16 cellular contexts compared by ENCODE assay signal in genomic region chr12:124505001-124505818, GRCh38.
A peak's percentile ranks its signal among the peaks of the same experiment; 100 is the strongest.
DNase-seq lines count a peak whose midpoint lies in the region; TF ChIP-seq lines count a peak whose summit lies in the region.
"Had no signal": no experiment of that assay in that cellular context is flagged by ENCODE, and none has a peak within 500 bp of the region (broad histone marks: within the 10 kb centered on the region; RNA-seq: fewer than 3 reads in every experiment).

No MANE protein-coding gene starts in this region.

- no TSS peak for BruUV-seq in A673 (replicated peaks; lab: Mats Ljungman, UMichigan)

- H3K36me3 Mint-ChIP-seq in osteocyte (ENCODE audit: unreplicated experiment): peaks cover 7% of the 10 kb centered on the region

- no peak overlapping the region for H3K4me3 Mint-ChIP-seq in osteocyte (ENCODE audit: unreplicated experiment)
- H3K4me3 Mint-ChIP-seq: neural crest cell had no signal

- TF ChIP-seq POLR2A in NB4 (IDR thresholded peaks at IDR 0.05; ENCODE audit: extremely low read depth, insufficient read length): no peak

- no peak for DNase-seq in A673 (ENCODE audit: low spot score)
- DNase-seq in NB4 (ENCODE audit: low read depth): no peak
- DNase-seq in colonic mucosa: no peak
- DNase-seq in osteocyte (ENCODE audit: extremely low spot score, unreplicated experiment): no peak
- DNase-seq in GM13976 (ENCODE audit: low spot score): no peak
- DNase-seq in cortex of kidney (lab: John Stamatoyannopoulos, UW): no peak
- DNase-seq in NCI-H1417 (lab: John Stamatoyannopoulos, UW): no peak
- no peak for DNase-seq in activated gamma-delta T cell treated with Interleukin-2 at 50 U/mL for 16 hours
- DNase-seq: activated T-cell treated with anti-CD3 and anti-CD28 coated beads, Interleukin-2, amount 50 U/mL, for 48 hours; DMS53; effector CD8-positive, alpha-beta T cell; left colon; NCI-H187; NCI-H82 had no signal

- no peaks in the 10 kb centered on the region for H3K27me3 Mint-ChIP-seq in osteocyte (ENCODE audit: unreplicated experiment)

- H3K9me3 ChIP-seq in A673 (ENCODE audit: low read depth, low read length, poor library complexity, severe bottlenecking): no peaks in the 10 kb centered on the region
- no peaks in the 10 kb centered on the region for H3K9me3 ChIP-seq in colonic mucosa

- H3K36me3 ChIP-seq in A673 (ENCODE audit: insufficient read depth, low read length, poor library complexity, severe bottlenecking) (no peaks in the 10 kb centered on the region), colonic mucosa (no peaks in the 10 kb centered on the region)

- H3K4me3 ChIP-seq in A673 (ENCODE audit: low read depth, low read length, poor library complexity, severe bottlenecking): no peak overlapping the region
- no peak overlapping the region for H3K4me3 ChIP-seq in NB4 (ENCODE audit: low read depth, low read length)
- no peak overlapping the region for H3K4me3 ChIP-seq in colonic mucosa

- H3K4me1 ChIP-seq in A673 (ENCODE audit: insufficient read depth, low read length, poor library complexity, severe bottlenecking): peaks cover 78% of the 10 kb centered on the region
- peaks cover 27% of the 10 kb centered on the region for H3K4me1 ChIP-seq in colonic mucosa

- H3K27me3 ChIP-seq in A673 (replicated peaks; ENCODE audit: insufficient read depth, low read depth, low read length, poor library complexity) (no peaks in the 10 kb centered on the region), colonic mucosa (no peaks in the 10 kb centered on the region)

- CTCF ChIA-PET in A673 (lab: Charles Lee): no interaction called here

- H3K27ac Mint-ChIP-seq in osteocyte (ENCODE audit: unreplicated experiment): peak overlapping the region; percentile 97

- no peaks in the 10 kb centered on the region for H3K9me3 Mint-ChIP-seq in osteocyte (ENCODE audit: unreplicated experiment)
- H3K9me3 Mint-ChIP-seq: neural crest cell had no signal

- intact Hi-C loops in A673 (cut with micrococcal nuclease; ENCODE audit: unreplicated experiment): loop anchor here (5.0 kb wide), 2 partner anchors 38 to 252 kb away; no protein-coding TSS in a partner anchor
- intact Hi-C loops in colonic mucosa (cut with DNase I): no loop called here

- in situ Hi-C loops in GM13976 (cut with MboI; ENCODE audit: low sequenced_read_pairs, unreplicated experiment): no loop called here

- H3K9ac ChIP-seq in colonic mucosa (ENCODE audit: low read depth in 2 of 2, low read length in 2 of 2): peak overlapping the region; percentile 8 to 47
- H3K9ac ChIP-seq: KMS-11 had no signal

- peaks cover 87% of the 10 kb centered on the region for H3K4me1 Mint-ChIP-seq in osteocyte (ENCODE audit: unreplicated experiment)

- POLR2A ChIA-PET in A673 (lab: Charles Lee; ENCODE audit: low non-redundant PET): no interaction called here

- H3K27ac ChIP-seq in A673 (ENCODE audit: low read depth, low read length, poor library complexity, severe bottlenecking): peak overlapping the region; percentile 88
- no peak overlapping the region for H3K27ac ChIP-seq in colonic mucosa
- H3K27ac ChIP-seq: KMS-11 had no signal

- TF ChIP-seq CTCF in A673 (conservative IDR thresholded peaks at IDR 0.05; ENCODE audit: low read depth, low read length) (no peak), NB4 (IDR thresholded peaks at IDR 0.05; ENCODE audit: low read depth, low read length) (peak; percentile 2), colonic mucosa (IDR thresholded peaks at IDR 0.05) (no peak), osteocyte (IDR thresholded peaks at IDR 0.05) (no peak), GM13976 (IDR thresholded peaks at IDR 0.05; ENCODE audit: borderline replicate concordance, control extremely low read depth, extremely low read depth, insufficient read depth, missing control alignments) (no peak)
